In the genomic region with DNA sequence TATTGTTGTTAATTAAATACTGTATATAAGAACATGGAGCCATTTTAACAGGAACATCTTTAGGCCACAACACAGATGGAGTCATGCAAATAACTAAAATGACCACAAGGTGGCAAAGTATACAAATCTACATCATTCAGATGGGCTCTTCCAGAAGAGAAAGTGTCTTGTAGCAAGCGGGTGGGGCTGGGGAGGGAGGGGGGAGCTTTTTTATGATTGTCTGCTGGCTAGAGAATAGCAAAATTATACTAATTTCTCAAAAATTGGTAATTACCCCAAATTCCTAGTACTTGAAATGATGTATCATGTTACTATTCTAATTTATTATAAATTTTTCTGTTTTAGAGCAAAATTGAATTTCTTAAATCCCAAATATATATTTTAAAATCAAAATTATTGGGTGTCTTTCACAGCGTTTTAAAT, we compare ENCODE assay signal across 8 cellular contexts.
DNase-seq lines count a peak whose midpoint lies in the region; ATAC-seq and TF ChIP-seq lines count a peak whose summit lies in the region.

No MANE protein-coding gene starts in this region.

- intact Hi-C loops in mammary epithelial cell (cut with micrococcal nuclease) (loop anchor here (1.0 to 5.0 kb wide), 4 partner anchors 378 to 723 kb away; a partner anchor contains a TSS), left colon (cut with DNase I, micrococcal nuclease) (loop anchor here (2.0 to 10.0 kb wide), 2 partner anchors 456 kb away; no protein-coding TSS in a partner anchor), vagina (cut with DNase I) (loop anchor here (10.0 kb wide), 1 partner anchor 456 kb away; no protein-coding TSS in a partner anchor)

- WGBS in mammary epithelial cell (ENCODE audit: low coverage, missing lambda C conversion rate), result 11% methylated on average over 2 of the region's 2 CpGs

- CTCF ChIA-PET in mammary epithelial cell (lab: Charles Lee; ENCODE audit: low non-redundant PET), result interaction anchor here (0.7 kb wide), 1 partner anchor 665 kb away, joined by 4 read pairs; no protein-coding TSS in a partner anchor

- dilution Hi-C loops in mammary epithelial cell (cut with HindIII; ENCODE audit: low sequenced_read_pairs), result no loop called here

- no peak overlapping the region for H3K9ac ChIP-seq in mammary epithelial cell (ENCODE audit: insufficient read depth, low read length)

- no TSS peak for BruUV-seq in mammary epithelial cell (replicated peaks; lab: Mats Ljungman, UMichigan)

- H3K36me3 ChIP-seq in mammary epithelial cell (ENCODE audit: insufficient read depth, low read length) (no peaks in the 10 kb centered on the region), vagina (no peaks in the 10 kb centered on the region)

- ATAC-seq in GM19452 (IDR thresholded peaks at IDR 0.05; ENCODE audit: unreplicated experiment) (peak; percentile 86), HG03575 (IDR thresholded peaks at IDR 0.05; ENCODE audit: extremely low read depth, insufficient number of reproducible peaks, low FRiP score, unreplicated experiment) (peak; percentile 58), left colon (peak; percentile 55)

- H3K9me3 ChIP-seq in mammary epithelial cell (replicated peaks; ENCODE audit: insufficient read depth, low read length) (no peaks in the 10 kb centered on the region), vagina (no peaks in the 10 kb centered on the region)

- no peak overlapping the region for H2AFZ ChIP-seq in mammary epithelial cell (ENCODE audit: low read depth, low read length)

- H4K20me1 ChIP-seq in mammary epithelial cell (ENCODE audit: insufficient read depth, low read length), result no peaks in the 10 kb centered on the region

- DNase-seq in COR-L47 (lab: John Stamatoyannopoulos, UW), result peak; percentile 71
- DNase-seq in NCI-H526 (lab: John Stamatoyannopoulos, UW), result peak; percentile 23 to 63
- peak; percentile 39 for DNase-seq in mammary epithelial cell
- no peak for DNase-seq in left colon
- no peak for DNase-seq in vagina (ENCODE audit: extremely low spot score in 2 of 2)
- DNase-seq in activated CD4-positive, alpha-beta T cell treated with anti-CD3 and anti-CD28 coated beads for 4 hours, result no peak

- no peak overlapping the region for H3K27ac ChIP-seq in mammary epithelial cell (ENCODE audit: insufficient read depth, low read depth, low read length)
- no peak overlapping the region for H3K27ac ChIP-seq in vagina

- in situ Hi-C loops in mammary epithelial cell (cut with MboI; ENCODE audit: low sequenced_read_pairs in 2 of 2), result loop anchor here (10.0 to 25.0 kb wide), 2 partner anchors 456 to 787 kb away; a partner anchor contains a TSS

- no peak overlapping the region for H3K4me3 ChIP-seq in mammary epithelial cell (replicated peaks in 1 of 3; ENCODE audit: insufficient read depth in 1 of 3, low read depth in 2 of 3, low read length in 3 of 3)
- no peak overlapping the region for H3K4me3 ChIP-seq in vagina

- no peak for TF ChIP-seq POLR2A in vagina (IDR thresholded peaks at IDR 0.05)

- H3K4me1 ChIP-seq in mammary epithelial cell (ENCODE audit: insufficient read depth, low read length) (no peaks in the 10 kb centered on the region), vagina (no peaks in the 10 kb centered on the region)

- H3K79me2 ChIP-seq in mammary epithelial cell (ENCODE audit: insufficient read depth, low read length), result no peaks in the 10 kb centered on the region

- H3K27me3 ChIP-seq in mammary epithelial cell (ENCODE audit: insufficient read depth, low read length), result no peaks in the 10 kb centered on the region
- H3K27me3 ChIP-seq in vagina, result no peaks in the 10 kb centered on the region

- TF ChIP-seq CTCF in mammary epithelial cell (conservative IDR thresholded peaks at IDR 0.05 in 1 of 2, IDR thresholded peaks at IDR 0.05 in 1 of 2; ENCODE audit: extremely low read depth in 1 of 2, insufficient read depth in 1 of 2, low read depth in 1 of 2, low read length in 2 of 2) (peak; percentile 41 to 55), vagina (IDR thresholded peaks at IDR 0.05) (peak; percentile 16 to 52 (median 22))

- H3K4me2 ChIP-seq in mammary epithelial cell (ENCODE audit: insufficient read depth, low read depth, low read length), result no peak overlapping the region

Comparison
In these comparisons a context has a peak if more than half of its experiments do, and no peak if none do; other contexts are left out.
1. DNase-seq: peak in COR-L47 (single experiment), NCI-H526 (2 of 2) and mammary epithelial cell (single experiment); none in left colon (0 of 2), vagina (0 of 2) and activated CD4-positive, alpha-beta T cell treated with anti-CD3 and anti-CD28 coated beads for 4 hours (0 of 2).
2. Peak in every context shown above with its lines, with median percentiles within 50 percentile points of each other: ATAC-seq.